Comparison of ENCODE assay signal across 1 cellular context in the genomic region with DNA sequence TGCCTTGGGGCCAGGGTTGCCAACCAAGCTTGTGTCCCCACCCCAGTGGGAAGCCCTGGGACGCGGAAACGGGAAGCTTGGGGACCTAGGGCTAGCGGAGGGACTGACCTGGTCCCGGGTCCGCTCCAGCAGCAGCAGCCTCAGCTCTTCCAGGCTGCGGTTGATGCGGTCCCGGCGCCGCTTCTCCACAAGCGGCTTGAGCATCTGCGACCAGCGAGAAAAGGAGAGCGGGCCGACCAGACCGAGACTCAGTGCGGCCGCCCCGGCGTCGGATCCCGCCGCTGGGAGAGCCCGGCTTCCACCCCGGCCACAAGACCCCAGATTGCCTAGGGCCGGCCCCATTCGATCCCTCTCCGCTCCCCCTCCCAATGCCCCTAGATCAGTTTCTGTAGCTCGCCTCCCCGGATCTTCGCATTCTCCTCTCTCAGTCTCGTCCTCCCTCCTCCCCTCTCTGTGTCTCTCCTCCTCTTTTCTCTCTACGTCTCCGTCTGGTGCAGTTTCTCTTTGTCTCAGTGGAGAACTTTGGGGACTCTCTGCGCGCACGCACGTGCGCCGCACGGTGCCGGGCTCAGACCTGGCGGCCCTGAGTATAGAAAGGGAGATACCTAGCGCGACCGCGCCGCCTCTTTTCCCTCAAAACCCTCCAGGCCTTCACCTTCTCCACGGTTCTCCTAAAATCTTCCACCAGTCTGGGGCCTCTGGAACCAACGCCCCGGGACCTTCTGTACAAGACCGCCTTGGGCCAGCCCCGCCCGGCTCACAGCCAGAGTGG.
TF ChIP-seq lines count a peak whose summit lies in the region.

No MANE protein-coding gene starts in this region.

TF ChIP-seq in endothelial cell of umbilical vein, 7 proteins besides CTCF, POLR2A, EP300 and RAD21:
- peak; percentile 87 for TF ChIP-seq EZH2 (IDR thresholded peaks at IDR 0.05; ENCODE audit: borderline replicate concordance, low read depth, low read length, severe bottlenecking)
- TF ChIP-seq POLR2AphosphoS5 (IDR thresholded peaks at IDR 0.05; ENCODE audit: insufficient read depth, low read depth, low read length): no peak
